1 cellular context compared by ENCODE assay signal in genomic region chr13:21530656-21531055, GRCh38.
TF ChIP-seq lines count a peak whose summit lies in the region.

No MANE protein-coding gene starts in this region.

TF ChIP-seq in SK-N-SH, 30 proteins besides CTCF, POLR2A, EP300 and RAD21 (continued from another document):
- TF ChIP-seq, protein P1, sequence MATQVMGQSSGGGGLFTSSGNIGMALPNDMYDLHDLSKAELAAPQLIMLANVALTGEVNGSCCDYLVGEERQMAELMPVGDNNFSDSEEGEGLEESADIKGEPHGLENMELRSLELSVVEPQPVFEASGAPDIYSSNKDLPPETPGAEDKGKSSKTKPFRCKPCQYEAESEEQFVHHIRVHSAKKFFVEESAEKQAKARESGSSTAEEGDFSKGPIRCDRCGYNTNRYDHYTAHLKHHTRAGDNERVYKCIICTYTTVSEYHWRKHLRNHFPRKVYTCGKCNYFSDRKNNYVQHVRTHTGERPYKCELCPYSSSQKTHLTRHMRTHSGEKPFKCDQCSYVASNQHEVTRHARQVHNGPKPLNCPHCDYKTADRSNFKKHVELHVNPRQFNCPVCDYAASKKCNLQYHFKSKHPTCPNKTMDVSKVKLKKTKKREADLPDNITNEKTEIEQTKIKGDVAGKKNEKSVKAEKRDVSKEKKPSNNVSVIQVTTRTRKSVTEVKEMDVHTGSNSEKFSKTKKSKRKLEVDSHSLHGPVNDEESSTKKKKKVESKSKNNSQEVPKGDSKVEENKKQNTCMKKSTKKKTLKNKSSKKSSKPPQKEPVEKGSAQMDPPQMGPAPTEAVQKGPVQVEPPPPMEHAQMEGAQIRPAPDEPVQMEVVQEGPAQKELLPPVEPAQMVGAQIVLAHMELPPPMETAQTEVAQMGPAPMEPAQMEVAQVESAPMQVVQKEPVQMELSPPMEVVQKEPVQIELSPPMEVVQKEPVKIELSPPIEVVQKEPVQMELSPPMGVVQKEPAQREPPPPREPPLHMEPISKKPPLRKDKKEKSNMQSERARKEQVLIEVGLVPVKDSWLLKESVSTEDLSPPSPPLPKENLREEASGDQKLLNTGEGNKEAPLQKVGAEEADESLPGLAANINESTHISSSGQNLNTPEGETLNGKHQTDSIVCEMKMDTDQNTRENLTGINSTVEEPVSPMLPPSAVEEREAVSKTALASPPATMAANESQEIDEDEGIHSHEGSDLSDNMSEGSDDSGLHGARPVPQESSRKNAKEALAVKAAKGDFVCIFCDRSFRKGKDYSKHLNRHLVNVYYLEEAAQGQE (IDR thresholded peaks at IDR 0.05; ENCODE audit: low read depth, low read length) = no peak
- no peak for TF ChIP-seq SIN3A (IDR thresholded peaks at IDR 0.05; ENCODE audit: borderline replicate concordance, low read depth, low read length)
